In genomic region chr20:1335961-1336698, GRCh38 we compare ENCODE assay signal across 13 cellular contexts. TPM values are rescaled to one million over a fixed set of nuclear protein-coding genes. Genes with fewer than 3 reads are reported as not detected.
DNase-seq lines count a peak whose midpoint lies in the region; TF ChIP-seq lines count a peak whose summit lies in the region.
"Had no signal": no experiment of that assay in that cellular context is flagged by ENCODE, and none has a peak within 500 bp of the region (broad histone marks: within the 10 kb centered on the region; RNA-seq: fewer than 3 reads in every experiment).

No MANE protein-coding gene starts in this region.

- H2AFZ ChIP-seq in H9 (ENCODE audit: low read length) = no peak overlapping the region
- no peak overlapping the region for H2AFZ ChIP-seq in neural progenitor cell (replicated peaks)
- H2AFZ ChIP-seq in neuronal stem cell (ENCODE audit: low read length) = no peak overlapping the region

- H3K9me3 ChIP-seq in H9 (ENCODE audit: control insufficient read depth, low read depth, low read length) = no peaks in the 10 kb centered on the region
- H3K9me3 ChIP-seq in neural progenitor cell (ENCODE audit: low read depth) = no peaks in the 10 kb centered on the region
- H3K9me3 ChIP-seq in neuronal stem cell (replicated peaks in 1 of 2; ENCODE audit: control insufficient read depth in 2 of 2, insufficient read depth in 1 of 2, low read depth in 1 of 2, low read length in 2 of 2) = no peaks in the 10 kb centered on the region
- H3K9me3 ChIP-seq: thoracic aorta had no signal

- H3K4me1 ChIP-seq in H9 (ENCODE audit: insufficient read depth, low read length) = no peaks in the 10 kb centered on the region
- no peaks in the 10 kb centered on the region for H3K4me1 ChIP-seq in neural progenitor cell
- peaks cover 0 to 6% of the 10 kb centered on the region in 2 donors for H3K4me1 ChIP-seq in neuronal stem cell (ENCODE audit: control insufficient read depth in 2 of 2, insufficient read depth in 1 of 2, low read depth in 1 of 2, low read length in 2 of 2)

- no peaks in the 10 kb centered on the region for H3K36me3 ChIP-seq in neural progenitor cell
- H3K36me3 ChIP-seq in neuronal stem cell (replicated peaks in 1 of 2; ENCODE audit: control insufficient read depth in 2 of 2, insufficient read depth in 2 of 2, low read length in 2 of 2) = peaks cover 6 to 30% of the 10 kb centered on the region in 2 donors
- H3K36me3 ChIP-seq: thoracic aorta had no signal

- no peaks in the 10 kb centered on the region for H4K20me1 ChIP-seq in H9 (ENCODE audit: control insufficient read depth, insufficient read depth, insufficient read length)
- H4K20me1 ChIP-seq in neural progenitor cell (ENCODE audit: low read depth) = peaks cover 42% of the 10 kb centered on the region

- H2BK12ac ChIP-seq in H9 (ENCODE audit: insufficient read length, low read depth, low read length) = no peak overlapping the region
- no peak overlapping the region for H2BK12ac ChIP-seq in neuronal stem cell (ENCODE audit: low read length)

- no peak overlapping the region for H2BK15ac ChIP-seq in H9 (ENCODE audit: low read depth, low read length)
- H2BK15ac ChIP-seq in neuronal stem cell (ENCODE audit: low read length) = no peak overlapping the region

- no peak overlapping the region for H2AK5ac ChIP-seq in H9 (ENCODE audit: insufficient read length, low read length)
- H2AK5ac ChIP-seq in neuronal stem cell (ENCODE audit: low read depth, low read length) = no peak overlapping the region

- H3K27me3 ChIP-seq in H9 (ENCODE audit: insufficient read depth, low read length) = no peaks in the 10 kb centered on the region
- no peaks in the 10 kb centered on the region for H3K27me3 ChIP-seq in neural progenitor cell
- no peaks in the 10 kb centered on the region for H3K27me3 ChIP-seq in neuronal stem cell (ENCODE audit: control insufficient read depth in 3 of 3, insufficient read depth in 3 of 3, low read depth in 1 of 3, low read length in 3 of 3)

- H3F3A ChIP-seq in neural progenitor cell (ENCODE audit: low read depth) = no peaks in the 10 kb centered on the region

- H3K23me2 ChIP-seq in H9 (ENCODE audit: insufficient read length, low read depth, low read length, poor library complexity, severe bottlenecking) = no peaks in the 10 kb centered on the region

- H2BK20ac ChIP-seq in H9 (ENCODE audit: low read depth, low read length, poor library complexity, severe bottlenecking) = no peak overlapping the region

- no peak overlapping the region for H3K4me2 ChIP-seq in H9 (ENCODE audit: insufficient read depth, insufficient read length, low read length)
- no peak overlapping the region for H3K4me2 ChIP-seq in neural progenitor cell
- H3K4me2 ChIP-seq in neuronal stem cell (ENCODE audit: insufficient read depth, low read length, poor library complexity, severe bottlenecking) = no peak overlapping the region

- H3K4me3 ChIP-seq in neural progenitor cell = no peak overlapping the region
- H3K4me3 ChIP-seq in neuronal stem cell (ENCODE audit: low read length in 2 of 2) = no peak overlapping the region

- H2BK5ac ChIP-seq in H9 (ENCODE audit: insufficient read length, low read length) (no peak overlapping the region), neuronal stem cell (ENCODE audit: low read length) (no peak overlapping the region)

- no peaks in the 10 kb centered on the region for H3K9me3 Mint-ChIP-seq in H9
- no peaks in the 10 kb centered on the region for H3K9me3 Mint-ChIP-seq in dendritic cell treated with granulocyte-macrophage colony-stimulating factor and Interleukin-4, amounts not matched to agents 40 ng/mL and 50 ng/mL, for 4 days
- no peaks in the 10 kb centered on the region for H3K9me3 Mint-ChIP-seq in neural progenitor cell

- H3K27ac Mint-ChIP-seq in H9 (no peak overlapping the region; a peak in 1 of 7 replicates), neural progenitor cell (peak overlapping the region; percentile 23)
- H3K27ac Mint-ChIP-seq in dendritic cell treated with granulocyte-macrophage colony-stimulating factor and Interleukin-4, amounts not matched to agents 40 ng/mL and 50 ng/mL, for 4 days = peak overlapping the region; percentile 41

- H3K9ac ChIP-seq in H9 (ENCODE audit: extremely low read depth, insufficient read length, low read length) (no peak overlapping the region), neural progenitor cell (no peak overlapping the region), neuronal stem cell (ENCODE audit: low read depth, low read length, poor library complexity) (no peak overlapping the region)

- no peak overlapping the region; a peak in 1 of 5 replicates for H3K4me3 Mint-ChIP-seq in H9
- H3K4me3 Mint-ChIP-seq in dendritic cell treated with granulocyte-macrophage colony-stimulating factor and Interleukin-4, amounts not matched to agents 40 ng/mL and 50 ng/mL, for 4 days = no peak overlapping the region
- no peak overlapping the region for H3K4me3 Mint-ChIP-seq in neural progenitor cell

- no peak overlapping the region for H4K5ac ChIP-seq in H9 (ENCODE audit: insufficient read length, low read depth, low read length)

- no peak overlapping the region for H3K56ac ChIP-seq in H9 (ENCODE audit: insufficient read length, low read depth, low read length)

- H3K18ac ChIP-seq in H9 (ENCODE audit: insufficient read length, low read depth, low read length) (no peak overlapping the region), neuronal stem cell (ENCODE audit: low read length) (no peak overlapping the region)

- peaks cover 1% of the 10 kb centered on the region; the same call in 1 of the 2 replicates for H3K27me3 Mint-ChIP-seq in H9 (ENCODE audit: low read depth)
- peaks cover 8% of the 10 kb centered on the region for H3K27me3 Mint-ChIP-seq in dendritic cell treated with granulocyte-macrophage colony-stimulating factor and Interleukin-4, amounts not matched to agents 40 ng/mL and 50 ng/mL, for 4 days
- no peaks in the 10 kb centered on the region for H3K27me3 Mint-ChIP-seq in neural progenitor cell (ENCODE audit: insufficient read depth, low read depth)

- H3T11ph ChIP-seq in H9 (ENCODE audit: low read length) = no peak overlapping the region

- DNase-seq in H9 (peak; percentile 8), neural progenitor cell (ENCODE audit: low spot score) (no peak), anterior cingulate cortex (lab: John Stamatoyannopoulos, UW) (no peak), neuronal stem cell (ENCODE audit: low spot score) (no peak), NCI-H1092 treated with DMSO at 0.1 percent for 48 hours (lab: John Stamatoyannopoulos, UW) (no peak), NOMO-1 treated with DMSO at 0.1 percent for 48 hours (lab: John Stamatoyannopoulos, UW; ENCODE audit: unreplicated experiment) (no peak)
- DNase-seq: cerebellar nuclear complex, glutamatergic neuron, KBM-7, NCI-H2171 treated with DMSO at 0.1 percent for 48 hours had no signal

- no peaks in the 10 kb centered on the region for H3K79me2 ChIP-seq in H9 (ENCODE audit: insufficient read depth, low read length)
- H3K79me2 ChIP-seq in neural progenitor cell (ENCODE audit: low read depth) = peaks cover 15% of the 10 kb centered on the region

- H4K8ac ChIP-seq in H9 (replicated peaks; ENCODE audit: insufficient read length, low read depth, low read length) (no peak overlapping the region), neuronal stem cell (ENCODE audit: low read depth, low read length) (no peak overlapping the region)

- H3K4me1 Mint-ChIP-seq in H9 (peaks cover 5 to 9% of the 10 kb centered on the region in 2 experiments), neural progenitor cell (no peaks in the 10 kb centered on the region)
- H3K4me1 Mint-ChIP-seq in dendritic cell treated with granulocyte-macrophage colony-stimulating factor and Interleukin-4, amounts not matched to agents 40 ng/mL and 50 ng/mL, for 4 days (ENCODE audit: low read depth) = peaks cover 65% of the 10 kb centered on the region

- H2BK120ac ChIP-seq in H9 (ENCODE audit: low read depth, low read length, poor library complexity, severe bottlenecking) = no peak overlapping the region
- no peak overlapping the region for H2BK120ac ChIP-seq in neuronal stem cell (ENCODE audit: low read depth, low read length)

- H3K36me3 Mint-ChIP-seq in H9 (ENCODE audit: insufficient read depth in 1 of 3, low read depth in 3 of 3) (peaks cover 10 to 26% (median 19%) of the 10 kb centered on the region in 3 experiments; a peak in 6 of 7 replicates), neural progenitor cell (peaks cover 11% of the 10 kb centered on the region)
- H3K36me3 Mint-ChIP-seq in dendritic cell treated with granulocyte-macrophage colony-stimulating factor and Interleukin-4, amounts not matched to agents 40 ng/mL and 50 ng/mL, for 4 days (ENCODE audit: low read depth) = peaks cover 30% of the 10 kb centered on the region

- H3K14ac ChIP-seq in H9 (ENCODE audit: insufficient read depth, low read length) (no peak overlapping the region), neuronal stem cell (ENCODE audit: low read length) (no peak overlapping the region)

- H3K4ac ChIP-seq in H9 (ENCODE audit: low read depth, low read length) (no peak overlapping the region), neuronal stem cell (ENCODE audit: low read length) (no peak overlapping the region)

- H3K79me1 ChIP-seq in H9 (ENCODE audit: insufficient read depth, low read depth, low read length, poor library complexity, severe bottlenecking) (no peaks in the 10 kb centered on the region), neuronal stem cell (ENCODE audit: low read depth, low read length) (peaks cover 7% of the 10 kb centered on the region)

- H3K23ac ChIP-seq in H9 (ENCODE audit: insufficient read length, low read depth, low read length) (no peak overlapping the region), neuronal stem cell (ENCODE audit: low read depth, low read length, poor library complexity) (no peak overlapping the region)

- TF ChIP-seq CTCF in C4-2B (conservative IDR thresholded peaks at IDR 0.05) = no peak
- no peak for TF ChIP-seq CTCF in H9 (conservative IDR thresholded peaks at IDR 0.05)
- no peak for TF ChIP-seq CTCF in neural progenitor cell (IDR thresholded peaks at IDR 0.05)

- intact Hi-C loops in dendritic cell treated with granulocyte-macrophage colony-stimulating factor and Interleukin-4, amounts not matched to agents 40 ng/mL and 50 ng/mL, for 4 days (cut with micrococcal nuclease) = no loop called here

- no CpG with 5 or more reads among the region's 6 CpGs for WGBS in H9 (ENCODE audit: extremely low coverage, insufficient read length, low lambda C conversion rate)
- no CpG with 5 or more reads among the region's 6 CpGs for WGBS in neuronal stem cell (ENCODE audit: extremely low coverage in 2 of 2, insufficient read length in 2 of 2, insufficient replicate concordance in 1 of 2), 2 donors

- H4K91ac ChIP-seq in H9 (ENCODE audit: insufficient read length, low read depth, low read length) (no peak overlapping the region), neuronal stem cell (ENCODE audit: low read depth, low read length, poor library complexity) (no peak overlapping the region)

- peak overlapping the region; percentile 17 for H3K27ac ChIP-seq in C4-2B
- no peak overlapping the region for H3K27ac ChIP-seq in H9 (ENCODE audit: insufficient read length, low read depth, low read length)
- no peak overlapping the region for H3K27ac ChIP-seq in neural progenitor cell
- H3K27ac ChIP-seq in neuronal stem cell (replicated peaks; ENCODE audit: low read length) = no peak overlapping the region

RNA-seq across cellular contexts. Expression of gene SDCBP2, which starts 7.2 kb away (rescaled TPM):
- total RNA-seq in H9 (2021) (1.9 and 3.1 TPM in 2 replicates), neural progenitor cell (ENCODE audit: low replicate concordance) (1.6 and 6.6 TPM in 2 replicates)
- polyA plus RNA-seq in neuronal stem cell (2013, experiment 1 of 2) = 4.7 TPM
- 5.3 TPM for polyA plus RNA-seq in neuronal stem cell (2013, experiment 2 of 2)

RNA-seq across cellular contexts. Expression of gene FKBP1A, which starts 56.7 kb away (rescaled TPM):
- total RNA-seq in H9 (2021) (196 and 210 TPM in 2 replicates), neural progenitor cell (ENCODE audit: low replicate concordance) (128 and 135 TPM in 2 replicates)
- polyA plus RNA-seq in neuronal stem cell (2013, experiment 1 of 2) = 179 TPM
- polyA plus RNA-seq in neuronal stem cell (2013, experiment 2 of 2) = 189 TPM

Comparison
In these comparisons a context has a peak if more than half of its experiments do, and no peak if none do; other contexts are left out.
1. H3K27ac Mint-ChIP-seq: peak in dendritic cell treated with granulocyte-macrophage colony-stimulating factor and Interleukin-4, amounts not matched to agents 40 ng/mL and 50 ng/mL, for 4 days (single experiment) and neural progenitor cell (single experiment); none in H9 (0 of 3).